1 cellular context compared by ENCODE assay signal in the genomic region with DNA sequence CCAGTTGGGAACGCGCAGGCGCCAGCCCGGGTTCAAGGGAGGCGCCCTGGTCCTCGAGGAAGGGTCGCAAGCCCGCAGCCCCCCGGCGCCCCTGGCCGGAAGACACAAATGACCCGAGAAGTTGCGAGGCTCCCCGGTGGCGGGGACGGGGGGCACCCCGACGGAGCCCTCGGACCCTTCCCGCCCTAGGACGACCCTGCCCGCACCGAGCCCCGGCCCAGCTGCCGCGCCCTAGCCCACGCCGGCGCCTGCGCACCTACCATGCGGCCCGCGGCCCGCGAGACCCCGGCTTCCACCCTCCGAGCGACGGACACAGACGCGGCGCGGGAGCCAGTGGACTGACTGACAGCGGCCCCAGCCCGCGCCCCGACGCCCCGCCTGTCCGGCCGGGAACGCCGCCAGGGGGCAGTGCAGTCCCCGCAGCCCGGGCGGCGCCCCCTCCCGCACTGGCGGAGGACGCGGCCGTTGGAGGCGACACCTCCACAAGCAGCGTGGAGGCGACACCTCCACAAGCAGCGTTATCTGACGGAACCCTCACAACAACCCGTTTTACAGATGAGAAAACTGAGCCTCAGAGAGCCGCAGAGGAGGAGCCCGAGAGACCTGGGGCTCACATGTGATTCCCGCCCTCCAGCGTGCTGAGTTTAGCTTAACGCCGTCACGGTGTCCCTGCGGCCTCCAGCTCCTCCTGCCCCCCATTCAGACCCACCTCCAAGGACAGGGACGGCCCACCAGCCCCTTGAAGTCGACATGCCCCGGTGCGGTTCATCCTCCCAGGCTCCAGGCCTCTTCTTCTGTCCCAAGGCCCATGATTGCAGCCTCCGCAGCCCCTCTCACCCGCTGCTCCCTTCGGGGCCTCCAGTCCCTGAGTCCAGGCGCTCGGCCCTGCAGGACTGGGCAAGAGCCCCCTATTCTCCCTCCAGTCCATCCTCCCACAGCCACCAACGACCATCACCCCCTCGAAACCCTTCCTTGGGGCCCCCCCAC.
TF ChIP-seq lines count a peak whose summit lies in the region.

NMUR1 (minus strand) TSS at position 347 of the 987 bp plus-strand sequence; CDS start at position 263, 84 bp downstream.

TF ChIP-seq in HepG2, 621 proteins besides CTCF, POLR2A, EP300 and RAD21 (continued from another document and continues in another):
- TF ChIP-seq, protein P1, sequence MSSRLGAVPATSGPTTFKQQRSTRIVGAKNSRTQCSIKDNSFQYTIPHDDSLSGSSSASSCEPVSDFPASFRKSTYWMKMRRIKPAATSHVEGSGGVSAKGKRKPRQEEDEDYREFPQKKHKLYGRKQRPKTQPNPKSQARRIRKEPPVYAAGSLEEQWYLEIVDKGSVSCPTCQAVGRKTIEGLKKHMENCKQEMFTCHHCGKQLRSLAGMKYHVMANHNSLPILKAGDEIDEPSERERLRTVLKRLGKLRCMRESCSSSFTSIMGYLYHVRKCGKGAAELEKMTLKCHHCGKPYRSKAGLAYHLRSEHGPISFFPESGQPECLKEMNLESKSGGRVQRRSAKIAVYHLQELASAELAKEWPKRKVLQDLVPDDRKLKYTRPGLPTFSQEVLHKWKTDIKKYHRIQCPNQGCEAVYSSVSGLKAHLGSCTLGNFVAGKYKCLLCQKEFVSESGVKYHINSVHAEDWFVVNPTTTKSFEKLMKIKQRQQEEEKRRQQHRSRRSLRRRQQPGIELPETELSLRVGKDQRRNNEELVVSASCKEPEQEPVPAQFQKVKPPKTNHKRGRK (CRISPR knock-in tag; IDR thresholded peaks at IDR 0.05): no peak
- TF ChIP-seq ZBTB21 (CRISPR knock-in tag; IDR thresholded peaks at IDR 0.05): no peak
- TF ChIP-seq ZBTB34 (CRISPR knock-in tag; IDR thresholded peaks at IDR 0.05): no peak
- TF ChIP-seq FIP1L1 (IDR thresholded peaks at IDR 0.05; ENCODE audit: borderline replicate concordance, insufficient read depth, low read depth, low read length): no peak
- no peak for TF ChIP-seq ZNF317 (CRISPR knock-in tag; IDR thresholded peaks at IDR 0.05)
- TF ChIP-seq ZNF556 (CRISPR knock-in tag; IDR thresholded peaks at IDR 0.05; ENCODE audit: borderline replicate concordance): no peak
- TF ChIP-seq FOXK2 (IDR thresholded peaks at IDR 0.05): no peak
- no peak for TF ChIP-seq ZNF18 (CRISPR knock-in tag; IDR thresholded peaks at IDR 0.05; ENCODE audit: insufficient replicate concordance)
- TF ChIP-seq TRIM22 (IDR thresholded peaks at IDR 0.05): no peak
- no peak for TF ChIP-seq TBL1XR1 (IDR thresholded peaks at IDR 0.05; ENCODE audit: borderline replicate concordance, low read length, partially characterized antibody)
- TF ChIP-seq ZNF597 (CRISPR knock-in tag; IDR thresholded peaks at IDR 0.05): no peak
- TF ChIP-seq ZBTB7A (CRISPR knock-in tag; IDR thresholded peaks at IDR 0.05): peak; percentile 43; the same call in 1 of the 2 replicates
- TF ChIP-seq JUND (CRISPR knock-in tag; IDR thresholded peaks at IDR 0.05): no peak
- TF ChIP-seq AGO1 (IDR thresholded peaks at IDR 0.05; ENCODE audit: low read depth, low read length, poor library complexity, severe bottlenecking): no peak
- no peak for TF ChIP-seq ZIK1 (CRISPR knock-in tag; IDR thresholded peaks at IDR 0.05; ENCODE audit: borderline replicate concordance, low read depth)
- no peak for TF ChIP-seq TBX3 (IDR thresholded peaks at IDR 0.05; ENCODE audit: borderline replicate concordance)
- TF ChIP-seq, protein P2, sequence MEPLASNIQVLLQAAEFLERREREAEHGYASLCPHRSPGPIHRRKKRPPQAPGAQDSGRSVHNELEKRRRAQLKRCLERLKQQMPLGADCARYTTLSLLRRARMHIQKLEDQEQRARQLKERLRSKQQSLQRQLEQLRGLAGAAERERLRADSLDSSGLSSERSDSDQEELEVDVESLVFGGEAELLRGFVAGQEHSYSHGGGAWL (CRISPR knock-in tag; IDR thresholded peaks at IDR 0.05): no peak
- no peak for TF ChIP-seq WIZ (CRISPR knock-in tag; IDR thresholded peaks at IDR 0.05)
- no peak for TF ChIP-seq ISX (CRISPR knock-in tag; conservative IDR thresholded peaks at IDR 0.05)
- TF ChIP-seq ZNF180 (CRISPR knock-in tag; IDR thresholded peaks at IDR 0.05; ENCODE audit: borderline replicate concordance, low read depth): no peak
- TF ChIP-seq MTERF4 (CRISPR knock-in tag; IDR thresholded peaks at IDR 0.05): 0 out of 2 replicates have a peak, but pooled peaks have one; percentile 25
- TF ChIP-seq CBFB (CRISPR knock-in tag; IDR thresholded peaks at IDR 0.05): no peak
- TF ChIP-seq ZNF484 (CRISPR knock-in tag; IDR thresholded peaks at IDR 0.05; ENCODE audit: borderline replicate concordance, low read depth): no peak
- no peak for TF ChIP-seq RFXANK (CRISPR knock-in tag; IDR thresholded peaks at IDR 0.05)
- no peak for TF ChIP-seq ZNF781 (CRISPR knock-in tag; IDR thresholded peaks at IDR 0.05; ENCODE audit: borderline replicate concordance, not compliant biosample characterization)
- no peak for TF ChIP-seq HOXA5 (CRISPR knock-in tag; IDR thresholded peaks at IDR 0.05)
- TF ChIP-seq ZNF124 (CRISPR knock-in tag; IDR thresholded peaks at IDR 0.05): no peak
- no peak for TF ChIP-seq ZNF850 (CRISPR knock-in tag; conservative IDR thresholded peaks at IDR 0.05)
- no peak for TF ChIP-seq BRCA1 (CRISPR knock-in tag; IDR thresholded peaks at IDR 0.05)
- TF ChIP-seq NFYC (CRISPR knock-in tag; IDR thresholded peaks at IDR 0.05): no peak
- TF ChIP-seq, protein P3, sequence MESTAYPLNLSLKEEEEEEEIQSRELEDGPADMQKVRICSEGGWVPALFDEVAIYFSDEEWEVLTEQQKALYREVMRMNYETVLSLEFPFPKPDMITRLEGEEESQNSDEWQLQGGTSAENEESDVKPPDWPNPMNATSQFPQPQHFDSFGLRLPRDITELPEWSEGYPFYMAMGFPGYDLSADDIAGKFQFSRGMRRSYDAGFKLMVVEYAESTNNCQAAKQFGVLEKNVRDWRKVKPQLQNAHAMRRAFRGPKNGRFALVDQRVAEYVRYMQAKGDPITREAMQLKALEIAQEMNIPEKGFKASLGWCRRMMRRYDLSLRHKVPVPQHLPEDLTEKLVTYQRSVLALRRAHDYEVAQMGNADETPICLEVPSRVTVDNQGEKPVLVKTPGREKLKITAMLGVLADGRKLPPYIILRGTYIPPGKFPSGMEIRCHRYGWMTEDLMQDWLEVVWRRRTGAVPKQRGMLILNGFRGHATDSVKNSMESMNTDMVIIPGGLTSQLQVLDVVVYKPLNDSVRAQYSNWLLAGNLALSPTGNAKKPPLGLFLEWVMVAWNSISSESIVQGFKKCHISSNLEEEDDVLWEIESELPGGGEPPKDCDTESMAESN (CRISPR knock-in tag; conservative IDR thresholded peaks at IDR 0.05): 0 out of 2 replicates have a peak, but pooled peaks have one; percentile 29
- no peak for TF ChIP-seq DR1 (CRISPR knock-in tag; IDR thresholded peaks at IDR 0.05)
- no peak for TF ChIP-seq ZNF510 (CRISPR knock-in tag; IDR thresholded peaks at IDR 0.05; ENCODE audit: low read depth)
- TF ChIP-seq, protein P4, sequence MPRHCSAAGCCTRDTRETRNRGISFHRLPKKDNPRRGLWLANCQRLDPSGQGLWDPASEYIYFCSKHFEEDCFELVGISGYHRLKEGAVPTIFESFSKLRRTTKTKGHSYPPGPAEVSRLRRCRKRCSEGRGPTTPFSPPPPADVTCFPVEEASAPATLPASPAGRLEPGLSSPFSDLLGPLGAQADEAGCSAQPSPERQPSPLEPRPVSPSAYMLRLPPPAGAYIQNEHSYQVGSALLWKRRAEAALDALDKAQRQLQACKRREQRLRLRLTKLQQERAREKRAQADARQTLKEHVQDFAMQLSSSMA (CRISPR knock-in tag; IDR thresholded peaks at IDR 0.05): no peak
- TF ChIP-seq ADNP (CRISPR knock-in tag; IDR thresholded peaks at IDR 0.05): no peak
- TF ChIP-seq REL (CRISPR knock-in tag; conservative IDR thresholded peaks at IDR 0.05): no peak
- no peak for TF ChIP-seq ZNF660 (CRISPR knock-in tag; IDR thresholded peaks at IDR 0.05; ENCODE audit: borderline replicate concordance, low read depth)
- TF ChIP-seq ZNF383 (CRISPR knock-in tag; IDR thresholded peaks at IDR 0.05; ENCODE audit: borderline replicate concordance): no peak
- no peak for TF ChIP-seq KLF12 (CRISPR knock-in tag; IDR thresholded peaks at IDR 0.05; ENCODE audit: borderline replicate concordance)
- no peak for TF ChIP-seq SIX1 (CRISPR knock-in tag; IDR thresholded peaks at IDR 0.05; ENCODE audit: borderline replicate concordance)
- no peak for TF ChIP-seq NONO (IDR thresholded peaks at IDR 0.05)
- peak; percentile 55; the same call in 1 of the 2 replicates for TF ChIP-seq NONO (CRISPR knock-in tag; conservative IDR thresholded peaks at IDR 0.05)
- no peak for TF ChIP-seq IRX3 (CRISPR knock-in tag; IDR thresholded peaks at IDR 0.05; ENCODE audit: borderline replicate concordance, low read depth)
- TF ChIP-seq PAX8 (CRISPR knock-in tag; IDR thresholded peaks at IDR 0.05; ENCODE audit: borderline replicate concordance): no peak
- TF ChIP-seq HNF1B (CRISPR knock-in tag; IDR thresholded peaks at IDR 0.05): no peak
- TF ChIP-seq PCBP2 (optimal IDR thresholded peaks at IDR 0.05; ENCODE audit: low read depth, low read length, poor library complexity, severe bottlenecking): no peak
- TF ChIP-seq SIX4 (CRISPR knock-in tag; IDR thresholded peaks at IDR 0.05): no peak
- peak; percentile 43; the same call in 1 of the 2 replicates for TF ChIP-seq ZNF768 (CRISPR knock-in tag; IDR thresholded peaks at IDR 0.05)
- no peak for TF ChIP-seq ZNF784 (CRISPR knock-in tag; IDR thresholded peaks at IDR 0.05; ENCODE audit: borderline replicate concordance)
- no peak for TF ChIP-seq TAF1 (CRISPR knock-in tag; IDR thresholded peaks at IDR 0.05)
- no peak for TF ChIP-seq HDAC2 (CRISPR knock-in tag; IDR thresholded peaks at IDR 0.05)
- no peak for TF ChIP-seq EZH2 (conservative IDR thresholded peaks at IDR 0.05; ENCODE audit: low read depth, low read length)
- TF ChIP-seq JDP2 (CRISPR knock-in tag; IDR thresholded peaks at IDR 0.05; ENCODE audit: borderline replicate concordance): no peak
- TF ChIP-seq ZNF138 (CRISPR knock-in tag; IDR thresholded peaks at IDR 0.05; ENCODE audit: low read depth): no peak
- peak; percentile 89 for TF ChIP-seq ZNF777 (CRISPR knock-in tag; IDR thresholded peaks at IDR 0.05)
